ENCODE assay signal across 1 cellular context in the genomic region with DNA sequence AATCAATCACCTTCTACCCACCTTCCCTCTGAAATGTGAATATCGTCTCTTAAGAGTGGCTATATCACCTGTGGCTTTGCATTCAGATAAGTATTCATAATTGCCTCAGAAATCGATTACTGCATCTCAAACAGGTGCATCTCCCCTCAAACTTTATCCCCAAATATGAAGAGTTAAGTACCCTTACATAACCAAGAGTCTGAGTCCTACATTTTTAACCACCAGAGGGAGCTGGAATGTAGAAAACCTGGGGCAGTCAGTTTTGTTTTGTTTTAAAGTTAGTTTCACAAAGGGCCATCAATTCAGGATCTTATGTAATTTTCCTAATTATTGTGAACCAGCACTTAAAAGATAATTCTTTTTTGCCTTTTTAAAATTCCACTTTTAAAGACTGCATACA.
TF ChIP-seq lines count a peak whose summit lies in the region.

No MANE protein-coding gene starts in this region.

TF ChIP-seq in HCT116, 20 proteins besides CTCF, POLR2A, EP300 and RAD21 (continued from another document):
- TF ChIP-seq CEBPB (IDR thresholded peaks at IDR 0.05; ENCODE audit: low read depth): no peak
- no peak for TF ChIP-seq POLR2AphosphoS5 (IDR thresholded peaks at IDR 0.05; ENCODE audit: low read depth, low read length)
- TF ChIP-seq YY1 (IDR thresholded peaks at IDR 0.05; ENCODE audit: extremely low read depth, insufficient replicate concordance, low read depth, low read length): no peak
- TF ChIP-seq, protein P1, sequence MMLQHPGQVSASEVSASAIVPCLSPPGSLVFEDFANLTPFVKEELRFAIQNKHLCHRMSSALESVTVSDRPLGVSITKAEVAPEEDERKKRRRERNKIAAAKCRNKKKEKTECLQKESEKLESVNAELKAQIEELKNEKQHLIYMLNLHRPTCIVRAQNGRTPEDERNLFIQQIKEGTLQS (IDR thresholded peaks at IDR 0.05): no peak
- TF ChIP-seq SP1 (IDR thresholded peaks at IDR 0.05; ENCODE audit: low read depth): no peak
